Comparison of ENCODE assay signal across 17 cellular contexts in genomic region chr18:13623348-13623747, GRCh38.
DNase-seq lines count a peak whose midpoint lies in the region; ATAC-seq and TF ChIP-seq lines count a peak whose summit lies in the region.
"Had no signal": no experiment of that assay in that cellular context is flagged by ENCODE, and none has a peak within 500 bp of the region (broad histone marks: within the 10 kb centered on the region; RNA-seq: fewer than 3 reads in every experiment).

No MANE protein-coding gene starts in this region.

- intact Hi-C loops in CD14-positive monocyte (cut with micrococcal nuclease) = loop anchor here (5.0 to 10.0 kb wide), 3 partner anchors 66 to 409 kb away; partner anchors contain the start of gene LDLRAD4 (in 1 of the 2)
- intact Hi-C loops in activated T-helper 1 cell treated with anti-CD3 and anti-CD28 coated beads, Interleukin-12 subunit alpha, Interleukin-12 subunit beta, Interleukin-2, Interleukin-4 antibody, amounts not matched to agents 30 ng/mL and 10 ng/mL and 1 ng/mL, durations not matched to agents 14 hours and 24 hours and 36 hours (cut with micrococcal nuclease) = no loop called here
- intact Hi-C loops in sciatic nerve (cut with DNase I) = no loop called here

- H3K79me2 ChIP-seq in osteoblast (ENCODE audit: insufficient read depth, low read length) = no peaks in the 10 kb centered on the region

- H4K20me1 ChIP-seq in osteoblast (ENCODE audit: insufficient read depth, low read length) = no peaks in the 10 kb centered on the region

- peaks cover 20 to 26% of the 10 kb centered on the region in 2 donors for H3K36me3 Mint-ChIP-seq in CD14-positive monocyte
- peaks cover 12% of the 10 kb centered on the region for H3K36me3 Mint-ChIP-seq in central memory CD8-positive, alpha-beta T cell (ENCODE audit: insufficient read depth)
- no peaks in the 10 kb centered on the region for H3K36me3 Mint-ChIP-seq in activated T-helper 1 cell treated with anti-CD3 and anti-CD28 coated beads, Interleukin-12 subunit alpha, Interleukin-12 subunit beta, Interleukin-2, Interleukin-4 antibody, amounts not matched to agents 30 ng/mL and 10 ng/mL and 1 ng/mL, durations not matched to agents 14 hours and 24 hours and 36 hours (ENCODE audit: low read depth)

- H3K36me3 ChIP-seq in HUES6 (ENCODE audit: control insufficient read depth, insufficient read depth, low read length) = no peaks in the 10 kb centered on the region
- no peaks in the 10 kb centered on the region for H3K36me3 ChIP-seq in osteoblast (ENCODE audit: insufficient read depth, low read length)

- H3K27ac Mint-ChIP-seq in CD14-positive monocyte = peak overlapping the region; percentile 75 to 92 (median 81)
- H3K27ac Mint-ChIP-seq in central memory CD8-positive, alpha-beta T cell (ENCODE audit: low read depth) = peak overlapping the region; percentile 29
- H3K27ac Mint-ChIP-seq in activated T-helper 1 cell treated with anti-CD3 and anti-CD28 coated beads, Interleukin-12 subunit alpha, Interleukin-12 subunit beta, Interleukin-2, Interleukin-4 antibody, amounts not matched to agents 30 ng/mL and 10 ng/mL and 1 ng/mL, durations not matched to agents 14 hours and 24 hours and 36 hours = no peak overlapping the region

- ATAC-seq in central memory CD8-positive, alpha-beta T cell (replicated peaks; ENCODE audit: extremely low read depth, poor library complexity, severe bottlenecking) = no peak
- ATAC-seq in sciatic nerve = no peak

- no peak overlapping the region for H3K4me3 Mint-ChIP-seq in CD14-positive monocyte
- no peak overlapping the region for H3K4me3 Mint-ChIP-seq in central memory CD8-positive, alpha-beta T cell
- H3K4me3 Mint-ChIP-seq in activated T-helper 1 cell treated with anti-CD3 and anti-CD28 coated beads, Interleukin-12 subunit alpha, Interleukin-12 subunit beta, Interleukin-2, Interleukin-4 antibody, amounts not matched to agents 30 ng/mL and 10 ng/mL and 1 ng/mL, durations not matched to agents 14 hours and 24 hours and 36 hours = no peak overlapping the region

- H3K4me1 ChIP-seq in HUES6 (ENCODE audit: control insufficient read depth, insufficient read depth, low read length) (no peaks in the 10 kb centered on the region), osteoblast (ENCODE audit: insufficient read depth, low read length) (no peaks in the 10 kb centered on the region)

- no peaks in the 10 kb centered on the region for H3K9me3 Mint-ChIP-seq in CD14-positive monocyte
- H3K9me3 Mint-ChIP-seq in central memory CD8-positive, alpha-beta T cell = no peaks in the 10 kb centered on the region
- no peaks in the 10 kb centered on the region for H3K9me3 Mint-ChIP-seq in activated T-helper 1 cell treated with anti-CD3 and anti-CD28 coated beads, Interleukin-12 subunit alpha, Interleukin-12 subunit beta, Interleukin-2, Interleukin-4 antibody, amounts not matched to agents 30 ng/mL and 10 ng/mL and 1 ng/mL, durations not matched to agents 14 hours and 24 hours and 36 hours

- TF ChIP-seq CTCF in CD14-positive monocyte (IDR thresholded peaks at IDR 0.05) = no peak
- no peak for TF ChIP-seq CTCF in osteoblast (IDR thresholded peaks at IDR 0.05; ENCODE audit: extremely low read depth, low read depth, low read length)

- DNase-seq in CD14-positive monocyte (ENCODE audit: low spot score) (peak; percentile 71), osteoblast (ENCODE audit: insufficient read length, low spot score, missing footprints) (peak; percentile 88), NCI-H187 treated with DMSO at 0.1 percent for 48 hours (lab: John Stamatoyannopoulos, UW) (no peak), mesenteric fat pad (ENCODE audit: low spot score) (no peak), sciatic nerve (ENCODE audit: low spot score) (no peak)
- no peak for DNase-seq in central memory CD8-positive, alpha-beta T cell (ENCODE audit: low spot score in 2 of 2)
- no peak for DNase-seq in activated T-helper 1 cell treated with anti-CD3 and anti-CD28 coated beads, Interleukin-12 subunit alpha, Interleukin-12 subunit beta, Interleukin-2, Interleukin-4 antibody, amounts not matched to agents 30 ng/mL and 10 ng/mL and 1 ng/mL, durations not matched to agents 14 hours and 24 hours and 36 hours (ENCODE audit: low spot score)
- DNase-seq: ACHN, Karpas-422, MM.1S, NCI-H1105 treated with DMSO at 0.1 percent for 48 hours, NCI-H187, NCI-H2171, NCI-H446 treated with DMSO at 0.1 percent for 48 hours, NCI-H774, SHP77 treated with DMSO at 0.1 percent for 48 hours had no signal

- H3K27ac ChIP-seq in HUES6 (ENCODE audit: low read depth, low read length) = no peak overlapping the region
- no peak overlapping the region for H3K27ac ChIP-seq in osteoblast (ENCODE audit: low read depth, low read length)

- peaks cover 0 to 3% (median 2%) of the 10 kb centered on the region in 3 donors for H3K27me3 Mint-ChIP-seq in CD14-positive monocyte (ENCODE audit: low read depth in 3 of 3)
- no peaks in the 10 kb centered on the region for H3K27me3 Mint-ChIP-seq in central memory CD8-positive, alpha-beta T cell
- no peaks in the 10 kb centered on the region for H3K27me3 Mint-ChIP-seq in activated T-helper 1 cell treated with anti-CD3 and anti-CD28 coated beads, Interleukin-12 subunit alpha, Interleukin-12 subunit beta, Interleukin-2, Interleukin-4 antibody, amounts not matched to agents 30 ng/mL and 10 ng/mL and 1 ng/mL, durations not matched to agents 14 hours and 24 hours and 36 hours (ENCODE audit: insufficient read depth)

- H3K4me3 ChIP-seq in HUES6 (ENCODE audit: low read depth, low read length) (no peak overlapping the region), osteoblast (ENCODE audit: insufficient read depth, low read length) (no peak overlapping the region)

- H3K4me2 ChIP-seq in osteoblast (ENCODE audit: insufficient read depth, low read length) = no peak overlapping the region

- no peak overlapping the region for H2AFZ ChIP-seq in osteoblast (ENCODE audit: low read length)

- H3K27me3 ChIP-seq in HUES6 (ENCODE audit: control insufficient read depth, insufficient read depth, low read length) (no peaks in the 10 kb centered on the region), osteoblast (ENCODE audit: insufficient read depth, low read length) (no peaks in the 10 kb centered on the region)

- H3K9me3 ChIP-seq in HUES6 (ENCODE audit: control insufficient read depth, insufficient read depth, low read depth, low read length) (no peaks in the 10 kb centered on the region), osteoblast (ENCODE audit: low read depth, low read length) (no peaks in the 10 kb centered on the region)

- peak overlapping the region; percentile 27 for H3K9ac ChIP-seq in HUES6 (ENCODE audit: low read length)

- peaks cover 14% of the 10 kb centered on the region for H3K4me1 Mint-ChIP-seq in CD14-positive monocyte
- H3K4me1 Mint-ChIP-seq in central memory CD8-positive, alpha-beta T cell = peaks cover 13% of the 10 kb centered on the region
- peaks cover 9% of the 10 kb centered on the region for H3K4me1 Mint-ChIP-seq in activated T-helper 1 cell treated with anti-CD3 and anti-CD28 coated beads, Interleukin-12 subunit alpha, Interleukin-12 subunit beta, Interleukin-2, Interleukin-4 antibody, amounts not matched to agents 30 ng/mL and 10 ng/mL and 1 ng/mL, durations not matched to agents 14 hours and 24 hours and 36 hours (ENCODE audit: low read depth)

Comparison
In these comparisons a context has a peak if more than half of its experiments do, and no peak if none do; other contexts are left out.
1. DNase-seq: peak in CD14-positive monocyte (single experiment) and osteoblast (single experiment); none in central memory CD8-positive, alpha-beta T cell (0 of 2), NCI-H187 treated with DMSO at 0.1 percent for 48 hours (single experiment), mesenteric fat pad (single experiment), activated T-helper 1 cell treated with anti-CD3 and anti-CD28 coated beads, Interleukin-12 subunit alpha, Interleukin-12 subunit beta, Interleukin-2, Interleukin-4 antibody, amounts not matched to agents 30 ng/mL and 10 ng/mL and 1 ng/mL, durations not matched to agents 14 hours and 24 hours and 36 hours (single experiment) and sciatic nerve (single experiment).
2. intact Hi-C loops: an anchor here in CD14-positive monocyte (5.0 to 10.0 kb wide); none called in activated T-helper 1 cell treated with anti-CD3 and anti-CD28 coated beads, Interleukin-12 subunit alpha, Interleukin-12 subunit beta, Interleukin-2, Interleukin-4 antibody, amounts not matched to agents 30 ng/mL and 10 ng/mL and 1 ng/mL, durations not matched to agents 14 hours and 24 hours and 36 hours and sciatic nerve.